11 cellular contexts compared by ENCODE assay signal in the genomic region with DNA sequence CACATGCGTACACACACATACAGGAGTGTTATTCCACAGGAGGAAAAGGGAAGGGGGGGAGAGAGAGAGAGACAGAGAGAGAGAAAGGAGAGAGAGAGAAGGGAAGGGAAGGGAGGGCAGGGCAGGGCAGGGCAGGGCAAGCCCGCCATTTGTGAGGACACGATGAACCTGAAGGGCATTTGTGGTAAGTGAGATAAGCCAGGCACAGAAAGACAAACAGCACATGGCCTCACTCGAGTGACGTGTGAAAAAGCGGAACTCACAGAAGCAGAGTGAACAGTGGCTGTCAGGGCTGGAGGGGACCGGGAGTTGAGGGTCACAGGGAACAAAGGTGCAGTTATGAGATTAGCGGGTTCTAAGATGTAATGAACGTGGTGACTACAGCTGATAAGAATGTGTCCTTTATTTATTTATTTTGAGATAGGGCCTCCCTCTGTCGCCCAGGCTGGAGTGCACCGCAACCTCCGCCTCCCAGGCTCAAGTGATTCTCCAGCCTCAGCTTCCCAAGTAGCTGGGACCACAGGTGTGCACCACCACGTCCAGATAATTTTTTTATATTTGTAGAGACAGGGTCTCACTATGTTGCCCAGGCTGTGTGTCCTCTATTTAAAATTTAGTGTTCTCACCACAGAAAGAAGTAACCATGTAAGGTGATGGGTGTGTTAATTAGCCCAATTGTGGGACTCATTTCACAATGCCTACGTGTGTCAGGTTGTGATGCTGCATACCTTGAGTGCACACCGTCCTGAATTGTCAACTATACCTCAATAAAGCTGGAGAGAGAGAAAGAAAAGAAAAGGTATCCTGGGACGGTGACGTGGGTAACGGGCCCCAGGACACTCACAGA. TPM values are rescaled to one million over a fixed set of nuclear protein-coding genes. Genes with fewer than 3 reads are reported as not detected.
DNase-seq lines count a peak whose midpoint lies in the region; ATAC-seq and TF ChIP-seq lines count a peak whose summit lies in the region.
"Had no signal": no experiment of that assay in that cellular context is flagged by ENCODE, and none has a peak within 500 bp of the region (broad histone marks: within the 10 kb centered on the region; RNA-seq: fewer than 3 reads in every experiment).

No MANE protein-coding gene starts in this region.

- TF ChIP-seq POLR2A in stomach (IDR thresholded peaks at IDR 0.05) = no peak

- no peak for TF ChIP-seq RAD21 in SK-N-SH (IDR thresholded peaks at IDR 0.05; ENCODE audit: low read length)

- no peak overlapping the region for H3K9ac ChIP-seq in SK-N-SH

- peaks cover 3% of the 10 kb centered on the region for H3F3A ChIP-seq in SK-N-SH (replicated peaks; ENCODE audit: insufficient read depth)

- no peak for DNase-seq in activated T-cell treated with anti-CD3 and anti-CD28 coated beads, Interleukin-2, amount 50 U/mL, for 72 hours
- DNase-seq in activated T-cell treated with anti-CD3 and anti-CD28 coated beads, Interleukin-2, amount 50 U/mL, for 1 hour = no peak
- DNase-seq in NOMO-1 treated with DMSO at 0.1 percent for 48 hours (lab: John Stamatoyannopoulos, UW; ENCODE audit: unreplicated experiment) = peak; percentile 80
- no peak for DNase-seq in endothelial cell (ENCODE audit: low spot score)
- peak; percentile 59 for DNase-seq in stomach
- DNase-seq in SK-N-SH = no peak
- DNase-seq in GM10248 (ENCODE audit: extremely low spot score) = no peak
- DNase-seq: SHP77 had no signal

- TF ChIP-seq CTCF in endothelial cell (IDR thresholded peaks at IDR 0.05; ENCODE audit: unreplicated experiment) = no peak
- TF ChIP-seq CTCF in stomach (IDR thresholded peaks at IDR 0.05) = no peak
- TF ChIP-seq CTCF in SK-N-SH (IDR thresholded peaks at IDR 0.05) = no peak
- no peak for TF ChIP-seq CTCF in GM10248 (IDR thresholded peaks at IDR 0.05; ENCODE audit: control extremely low read depth, extremely low read depth, low read depth, missing control alignments)

- WGBS in stomach, 5 donors = 41 to 47% (median 46%) methylated on average over 18 of the region's 18 CpGs
- WGBS in SK-N-SH (ENCODE audit: low lambda C conversion rate) = 74% methylated on average over 18 of the region's 18 CpGs

- no peaks in the 10 kb centered on the region for H3K79me2 ChIP-seq in SK-N-SH (ENCODE audit: insufficient read depth)

- H3K36me3 ChIP-seq in stomach (no peaks in the 10 kb centered on the region), SK-N-SH (replicated peaks in 1 of 2; ENCODE audit: control insufficient read depth in 1 of 2, insufficient read depth in 2 of 2, low read length in 1 of 2) (no peaks in the 10 kb centered on the region)
- H3K36me3 ChIP-seq: neutrophil had no signal

- H3K4me3 Mint-ChIP-seq in activated T-cell treated with anti-CD3 and anti-CD28 coated beads, Interleukin-2, amount 50 U/mL, for 72 hours = peak overlapping the region in 1 of 2 donors; percentile 70
- H3K4me3 Mint-ChIP-seq in endothelial cell (ENCODE audit: unreplicated experiment) = peak overlapping the region; percentile 35

- no peak overlapping the region for H3K4me2 ChIP-seq in SK-N-SH

- ATAC-seq in activated T-cell treated with anti-CD3 and anti-CD28 coated beads, Interleukin-2, amount 50 U/mL, for 72 hours (replicated peaks in 1 of 2) = peak; percentile 20 to 35
- no peak for ATAC-seq in GM19397 (IDR thresholded peaks at IDR 0.05; ENCODE audit: unreplicated experiment)

- no peak overlapping the region for H2AFZ ChIP-seq in SK-N-SH (ENCODE audit: low read depth)

- H3K4me1 ChIP-seq in stomach = peaks cover 0 to 3% (median 0%) of the 10 kb centered on the region in 4 donors
- H3K4me1 ChIP-seq in SK-N-SH (ENCODE audit: control insufficient read depth in 1 of 2, insufficient read depth in 2 of 2, low read depth in 1 of 2, low read length in 1 of 2) = peaks cover 0 to 7% of the 10 kb centered on the region in 2 experiments; a peak in 1 of 4 replicates

- H3K9me3 ChIP-seq in stomach (no peaks in the 10 kb centered on the region), SK-N-SH (no peaks in the 10 kb centered on the region)
- H3K9me3 ChIP-seq: neutrophil had no signal

- no peaks in the 10 kb centered on the region for H4K20me1 ChIP-seq in SK-N-SH (ENCODE audit: insufficient read depth)

- peaks cover 44% of the 10 kb centered on the region for H3K4me1 Mint-ChIP-seq in activated T-cell treated with anti-CD3 and anti-CD28 coated beads, Interleukin-2, amount 50 U/mL, for 72 hours (ENCODE audit: low read depth)
- H3K4me1 Mint-ChIP-seq in endothelial cell (ENCODE audit: unreplicated experiment) = peaks cover 4% of the 10 kb centered on the region

- peaks cover 0 to 4% of the 10 kb centered on the region in 2 donors for H3K36me3 Mint-ChIP-seq in activated T-cell treated with anti-CD3 and anti-CD28 coated beads, Interleukin-2, amount 50 U/mL, for 72 hours (ENCODE audit: insufficient read depth in 2 of 2)
- peaks cover 4% of the 10 kb centered on the region for H3K36me3 Mint-ChIP-seq in endothelial cell (ENCODE audit: low read depth, unreplicated experiment)

- H3K27me3 ChIP-seq in stomach (peaks cover 0 to 40% (median 0%) of the 10 kb centered on the region in 3 donors), SK-N-SH (ENCODE audit: insufficient read depth) (no peaks in the 10 kb centered on the region)

- CTCF ChIA-PET in SK-N-SH (lab: Yijun Ruan, JAX) (no interaction called here), GM10248 (lab: Yijun Ruan, JAX) (no interaction called here)

- TF ChIP-seq EP300 in stomach (IDR thresholded peaks at IDR 0.05) = no peak
- TF ChIP-seq EP300 in SK-N-SH (IDR thresholded peaks at IDR 0.05; ENCODE audit: borderline replicate concordance in 1 of 2, low read depth in 1 of 2, low read length in 1 of 2) = no peak

- intact Hi-C loops in stomach (cut with DNase I; ENCODE audit: low total_unique reads) = no loop called here

- H3K27ac ChIP-seq in stomach = peak overlapping the region in 1 of 5 donors; percentile 7
- H3K27ac ChIP-seq in SK-N-SH (ENCODE audit: low read depth in 2 of 2, low read length in 1 of 2) = no peak overlapping the region
- H3K27ac ChIP-seq: C4-2B, neutrophil had no signal

- no peaks in the 10 kb centered on the region for H3K9me2 ChIP-seq in SK-N-SH

- no peaks in the 10 kb centered on the region for H3K9me3 Mint-ChIP-seq in activated T-cell treated with anti-CD3 and anti-CD28 coated beads, Interleukin-2, amount 50 U/mL, for 72 hours
- H3K9me3 Mint-ChIP-seq in endothelial cell (ENCODE audit: unreplicated experiment) = peaks cover 4% of the 10 kb centered on the region

- peaks cover 12% of the 10 kb centered on the region for H3K27me3 Mint-ChIP-seq in activated T-cell treated with anti-CD3 and anti-CD28 coated beads, Interleukin-2, amount 50 U/mL, for 72 hours (ENCODE audit: low read depth)
- peaks cover 11% of the 10 kb centered on the region for H3K27me3 Mint-ChIP-seq in endothelial cell (ENCODE audit: unreplicated experiment)

- POLR2A ChIA-PET in SK-N-SH (lab: Yijun Ruan, JAX) = no interaction called here
- POLR2A ChIA-PET in GM10248 (lab: Yijun Ruan, JAX) = no interaction called here

- no peak overlapping the region for H3K4me3 ChIP-seq in stomach
- H3K4me3 ChIP-seq in SK-N-SH (ENCODE audit: low read depth in 2 of 2, low read length in 1 of 2) = no peak overlapping the region

- H3K27ac Mint-ChIP-seq in activated T-cell treated with anti-CD3 and anti-CD28 coated beads, Interleukin-2, amount 50 U/mL, for 72 hours = no peak overlapping the region
- no peak overlapping the region for H3K27ac Mint-ChIP-seq in endothelial cell (ENCODE audit: unreplicated experiment)

TF ChIP-seq in SK-N-SH, 30 proteins besides CTCF, POLR2A, EP300 and RAD21:
- TF ChIP-seq YY1 (IDR thresholded peaks at IDR 0.05; ENCODE audit: low read depth) = no peak
- TF ChIP-seq JUND (IDR thresholded peaks at IDR 0.05) = no peak
- TF ChIP-seq RCOR1 (IDR thresholded peaks at IDR 0.05; ENCODE audit: low read length) = no peak
- no peak for TF ChIP-seq ELF1 (IDR thresholded peaks at IDR 0.05)
- TF ChIP-seq RXRA (IDR thresholded peaks at IDR 0.05; ENCODE audit: borderline replicate concordance, low read depth) = no peak
- TF ChIP-seq NFIC (IDR thresholded peaks at IDR 0.05; ENCODE audit: borderline replicate concordance) = no peak

RNA-seq across cellular contexts. Expression of gene FBRSL1, which starts 18.7 kb away (rescaled TPM):
- 10 to 100 TPM; 37.0 to 42.7 TPM for total RNA-seq in activated T-cell treated with anti-CD3 and anti-CD28 coated beads, Interleukin-2, amount 50 U/mL, for 72 hours
- total RNA-seq in endothelial cell (ENCODE audit: unreplicated experiment) (38.4 TPM), stomach (100 to 1,000 TPM in 1 of 5 donors, 10 to 100 TPM in 2, 1 to 10 TPM in 2; 5.3 to 110 (median 51.1) TPM)
- polyA plus RNA-seq in stomach (10 to 100 TPM; 13.3 to 17.6 (median 13.7) TPM), SK-N-SH (2012; rRNA removed) (3.3 and 5.5 TPM in 2 replicates)
- 3.2 and 4.9 TPM in 2 replicates for polyA plus RNA-seq in SK-N-SH (2012; cell fraction: cytosol; rRNA removed)
- 29.5 and 88.3 TPM in 2 replicates for polyA plus RNA-seq in SK-N-SH (2012; cell fraction: nucleus; rRNA removed)

Comparison
In these comparisons a context has a peak if more than half of its experiments do, and no peak if none do; other contexts are left out.
1. DNase-seq: peak in NOMO-1 treated with DMSO at 0.1 percent for 48 hours (single experiment) and stomach (single experiment); none in activated T-cell treated with anti-CD3 and anti-CD28 coated beads, Interleukin-2, amount 50 U/mL, for 72 hours (0 of 2), activated T-cell treated with anti-CD3 and anti-CD28 coated beads, Interleukin-2, amount 50 U/mL, for 1 hour (single experiment), endothelial cell (single experiment), SK-N-SH (single experiment) and GM10248 (single experiment).